In genomic region chr19:36331353-36332228, GRCh38 we compare ENCODE assay signal across 8 cellular contexts. TPM values are rescaled to one million over a fixed set of nuclear protein-coding genes. Genes with fewer than 3 reads are reported as not detected.
DNase-seq lines count a peak whose midpoint lies in the region; ATAC-seq and TF ChIP-seq lines count a peak whose summit lies in the region.

No MANE protein-coding gene starts in this region.

- CTCF ChIA-PET in activated naive CD4-positive, alpha-beta T cell treated with anti-CD3 and anti-CD28 coated beads for 36 hours (lab: Charles Lee), result no interaction called here

- H3K27me3 ChIP-seq in neuronal stem cell (ENCODE audit: control insufficient read depth in 3 of 3, insufficient read depth in 3 of 3, low read depth in 1 of 3, low read length in 3 of 3) (no peaks in the 10 kb centered on the region), stomach smooth muscle (ENCODE audit: control insufficient read depth in 1 of 2, insufficient read depth in 2 of 2, low read length in 2 of 2) (no peaks in the 10 kb centered on the region)

- H3K9me3 Mint-ChIP-seq in activated naive CD4-positive, alpha-beta T cell treated with anti-CD3 and anti-CD28 coated beads for 36 hours, result peaks cover 54% of the 10 kb centered on the region

- H4K8ac ChIP-seq in neuronal stem cell (ENCODE audit: low read depth, low read length), result no peak overlapping the region

- peaks cover 3% of the 10 kb centered on the region for H3K79me1 ChIP-seq in neuronal stem cell (ENCODE audit: low read depth, low read length)

- WGBS in neuronal stem cell (ENCODE audit: extremely low coverage in 2 of 2, insufficient read length in 2 of 2, insufficient replicate concordance in 1 of 2), 2 donors, result no CpG with 5 or more reads among the region's 43 CpGs

- no peak overlapping the region for H2BK15ac ChIP-seq in neuronal stem cell (ENCODE audit: low read length)

- peaks cover 4% of the 10 kb centered on the region for H3K4me1 Mint-ChIP-seq in activated naive CD4-positive, alpha-beta T cell treated with anti-CD3 and anti-CD28 coated beads for 36 hours (ENCODE audit: low read depth)

- peaks cover 23 to 48% of the 10 kb centered on the region in 2 donors for H3K36me3 ChIP-seq in neuronal stem cell (replicated peaks in 1 of 2; ENCODE audit: control insufficient read depth in 2 of 2, insufficient read depth in 2 of 2, low read length in 2 of 2)
- peaks cover 8 to 11% of the 10 kb centered on the region in 2 donors for H3K36me3 ChIP-seq in stomach smooth muscle (ENCODE audit: control insufficient read depth in 2 of 2, insufficient read depth in 2 of 2, low read length in 2 of 2)

- peak; percentile 57 for ATAC-seq in HG03565 (IDR thresholded peaks at IDR 0.05; ENCODE audit: unreplicated experiment)
- ATAC-seq in GM21381 (IDR thresholded peaks at IDR 0.05; ENCODE audit: unreplicated experiment), result no peak

- H3K4me3 ChIP-seq in neuronal stem cell (ENCODE audit: low read length in 2 of 2) (peak overlapping the region; percentile 83 to 92), stomach smooth muscle (ENCODE audit: low read length in 2 of 2) (peak overlapping the region; percentile 94 to 99)

- H3K9ac ChIP-seq in neuronal stem cell (ENCODE audit: low read depth, low read length, poor library complexity), result peak overlapping the region; percentile 93
- peak overlapping the region; percentile 68 to 73 for H3K9ac ChIP-seq in stomach smooth muscle (ENCODE audit: low read length in 2 of 2)

- peak overlapping the region; percentile 99 for H3K23ac ChIP-seq in neuronal stem cell (ENCODE audit: low read depth, low read length, poor library complexity)

- TF ChIP-seq CTCF in GM12873 (IDR thresholded peaks at IDR 0.05; ENCODE audit: insufficient read depth, low read depth, low read length, missing control alignments), result peak; percentile 3

- peaks cover 55% of the 10 kb centered on the region for H3K36me3 Mint-ChIP-seq in activated naive CD4-positive, alpha-beta T cell treated with anti-CD3 and anti-CD28 coated beads for 36 hours (ENCODE audit: low read depth)

- DNase-seq in RPMI7951 (ENCODE audit: low read depth), result peak; percentile 96
- DNase-seq in activated naive CD4-positive, alpha-beta T cell treated with anti-CD3 and anti-CD28 coated beads for 36 hours, result peak; percentile 63
- DNase-seq in germinal center (ENCODE audit: low spot score), result peak; percentile 94
- peak; percentile 94 for DNase-seq in neuronal stem cell (ENCODE audit: low spot score)

- peak overlapping the region; percentile 34 for H3K4me3 Mint-ChIP-seq in activated naive CD4-positive, alpha-beta T cell treated with anti-CD3 and anti-CD28 coated beads for 36 hours

- H3K4ac ChIP-seq in neuronal stem cell (ENCODE audit: low read length), result peak overlapping the region; percentile 56

- H3K4me1 ChIP-seq in neuronal stem cell (ENCODE audit: control insufficient read depth in 2 of 2, insufficient read depth in 1 of 2, low read depth in 1 of 2, low read length in 2 of 2) (peaks cover 0 to 6% of the 10 kb centered on the region in 2 donors), stomach smooth muscle (ENCODE audit: control insufficient read depth, insufficient read depth, low read length) (peaks cover 13% of the 10 kb centered on the region)

- peak overlapping the region; percentile 99 for H3K18ac ChIP-seq in neuronal stem cell (ENCODE audit: low read length)

- H3K27ac ChIP-seq in neuronal stem cell (replicated peaks; ENCODE audit: low read length), result peak overlapping the region; percentile 67
- H3K27ac ChIP-seq in stomach smooth muscle (ENCODE audit: low read length), result no peak overlapping the region

- peak overlapping the region; percentile 94 for H2AFZ ChIP-seq in neuronal stem cell (ENCODE audit: low read length)

- H2BK12ac ChIP-seq in neuronal stem cell (ENCODE audit: low read length), result no peak overlapping the region

- peak overlapping the region; percentile 84 for H3K4me2 ChIP-seq in neuronal stem cell (ENCODE audit: insufficient read depth, low read length, poor library complexity, severe bottlenecking)

- H3K27me3 Mint-ChIP-seq in activated naive CD4-positive, alpha-beta T cell treated with anti-CD3 and anti-CD28 coated beads for 36 hours (ENCODE audit: low read depth), result no peaks in the 10 kb centered on the region

- no peak overlapping the region for H2BK120ac ChIP-seq in neuronal stem cell (ENCODE audit: low read depth, low read length)

- intact Hi-C loops in activated naive CD4-positive, alpha-beta T cell treated with anti-CD3 and anti-CD28 coated beads for 36 hours (cut with micrococcal nuclease), result no loop called here

- H4K91ac ChIP-seq in neuronal stem cell (ENCODE audit: low read depth, low read length, poor library complexity), result no peak overlapping the region

- H3K9me3 ChIP-seq in neuronal stem cell (replicated peaks in 1 of 2; ENCODE audit: control insufficient read depth in 2 of 2, insufficient read depth in 1 of 2, low read depth in 1 of 2, low read length in 2 of 2), result peaks cover 0 to 51% of the 10 kb centered on the region in 2 donors
- no peaks in the 10 kb centered on the region for H3K9me3 ChIP-seq in stomach smooth muscle (ENCODE audit: control insufficient read depth in 2 of 2, low read length in 2 of 2)

- H3K14ac ChIP-seq in neuronal stem cell (ENCODE audit: low read length), result no peak overlapping the region

- peak overlapping the region; percentile 91 for H2BK5ac ChIP-seq in neuronal stem cell (ENCODE audit: low read length)

- H3K27ac Mint-ChIP-seq in activated naive CD4-positive, alpha-beta T cell treated with anti-CD3 and anti-CD28 coated beads for 36 hours, result no peak overlapping the region

- H2AK5ac ChIP-seq in neuronal stem cell (ENCODE audit: low read depth, low read length), result no peak overlapping the region

RNA-seq across cellular contexts. Expression of gene ZFP14, which starts 47.4 kb away (rescaled TPM):
- total RNA-seq in RPMI7951 (2014; rRNA removed; shearing (Covaris generic)), result 1.7 and 1.8 TPM in 2 replicates
- total RNA-seq in activated naive CD4-positive, alpha-beta T cell treated with anti-CD3 and anti-CD28 coated beads for 36 hours, result 1 to 10 TPM; 2.2 to 3.1 TPM
- 7.6 TPM for polyA plus RNA-seq in neuronal stem cell (2013, experiment 1 of 2)
- 8.9 TPM for polyA plus RNA-seq in neuronal stem cell (2013, experiment 2 of 2)
